16 cellular contexts compared by ENCODE assay signal in the genomic region with DNA sequence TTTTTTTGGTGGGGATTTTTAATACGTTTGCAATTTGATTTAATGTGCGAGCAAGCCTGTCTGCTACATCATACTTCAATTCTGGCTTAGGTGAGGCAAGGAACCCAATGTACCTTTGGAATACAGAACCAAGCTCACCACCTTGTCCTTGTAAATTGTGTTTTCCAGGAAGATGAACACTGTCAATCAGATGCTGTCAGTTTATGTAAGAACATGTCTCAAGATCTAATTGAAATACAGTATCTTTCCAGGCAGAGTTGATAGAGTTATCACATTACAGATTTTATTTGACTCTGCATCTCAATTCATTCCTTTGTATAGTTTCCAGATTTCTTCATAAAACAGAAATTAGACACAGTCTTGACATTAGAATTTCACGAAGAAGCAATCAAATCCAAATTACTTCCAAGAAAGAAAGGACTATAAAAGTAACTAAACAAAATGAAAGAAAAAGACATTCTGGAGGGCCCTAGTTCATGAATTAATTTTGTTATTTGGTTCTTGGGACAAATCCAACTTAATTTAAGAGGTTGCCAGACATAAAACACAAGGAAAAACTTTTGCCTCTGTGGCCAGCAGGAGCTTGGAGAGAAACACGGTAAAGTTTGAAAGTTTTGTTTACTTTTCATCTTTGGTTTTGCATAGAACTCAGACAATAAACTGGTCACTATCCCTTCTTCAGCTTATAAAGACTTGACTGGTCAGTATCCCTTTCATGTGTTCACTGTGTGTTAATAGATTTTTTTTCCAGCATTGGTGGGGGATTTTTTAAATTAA.
"Had no signal": no experiment of that assay in that cellular context is flagged by ENCODE, and none has a peak within 500 bp of the region (broad histone marks: within the 10 kb centered on the region; RNA-seq: fewer than 3 reads in every experiment).

No MANE protein-coding gene starts in this region.

- H3K27ac ChIP-seq: ascending aorta, colonic mucosa, epithelial cell of prostate, pancreas, stomach, VCaP had no signal

- H3K27ac Mint-ChIP-seq: activated CD8-positive, alpha-beta T cell treated with anti-CD3 and anti-CD28 coated beads, Interleukin-2, amount 10 ng/mL, durations not matched to agents 7 days and 5 days; activated naive CD8-positive, alpha-beta T cell treated with anti-CD3 and anti-CD28 coated beads, Interleukin-2, amount 50 U/mL, for 24 hours; natural killer cell treated with Interleukin-12 subunit alpha and Interleukin-12 subunit beta and Interleukin-15 and Interleukin-18, amount 100 ng/mL, for 72 hours had no signal

- ATAC-seq: activated CD8-positive, alpha-beta T cell treated with anti-CD3 and anti-CD28 coated beads, Interleukin-2, amount 10 ng/mL, durations not matched to agents 7 days and 5 days; activated naive CD8-positive, alpha-beta T cell treated with anti-CD3 and anti-CD28 coated beads, Interleukin-2, amount 50 U/mL, for 24 hours; natural killer cell treated with Interleukin-12 subunit alpha and Interleukin-12 subunit beta and Interleukin-15 and Interleukin-18, amount 100 ng/mL, for 72 hours; pancreas had no signal

- H3K36me3 ChIP-seq: ascending aorta, colonic mucosa, pancreas, stomach, thoracic aorta had no signal

- H3K4me1 ChIP-seq: colonic mucosa, pancreas had no signal

- H3K27me3 ChIP-seq: ascending aorta, colonic mucosa, pancreas, stomach had no signal

- H3K4me3 ChIP-seq: ascending aorta, colonic mucosa, lung, pancreas, stomach, thoracic aorta had no signal

- H3K36me3 Mint-ChIP-seq: natural killer cell treated with Interleukin-12 subunit alpha and Interleukin-12 subunit beta and Interleukin-15 and Interleukin-18, amount 100 ng/mL, for 72 hours had no signal

- FAIRE-seq: pancreas, urothelium cell line had no signal

- DNase-seq: activated CD4-positive, alpha-beta T cell treated with anti-CD3 and anti-CD28 coated beads for 4 hours; activated CD8-positive, alpha-beta T cell treated with anti-CD3 and anti-CD28 coated beads, Interleukin-2, amount 10 ng/mL, durations not matched to agents 7 days and 5 days; activated naive CD4-positive, alpha-beta T cell treated with Interleukin-2 at 50 U/mL for 16 hours; activated naive CD8-positive, alpha-beta T cell treated with anti-CD3 and anti-CD28 coated beads, Interleukin-2, amount 50 U/mL, for 24 hours; colonic mucosa; kidney glomerular epithelial cell; pancreas; stimulated activated CD4-positive, alpha-beta T cell treated with anti-CD3 and anti-CD28 coated beads, Interleukin-4, amount 100 ng/mL, for 4 hours; stomach had no signal

- H3K9me3 ChIP-seq: ascending aorta, colonic mucosa, pancreas, stomach, thoracic aorta had no signal

- H3K4me1 Mint-ChIP-seq: activated naive CD8-positive, alpha-beta T cell treated with anti-CD3 and anti-CD28 coated beads, Interleukin-2, amount 50 U/mL, for 24 hours had no signal

- H3K4me3 Mint-ChIP-seq: activated CD8-positive, alpha-beta T cell treated with anti-CD3 and anti-CD28 coated beads, Interleukin-2, amount 10 ng/mL, durations not matched to agents 7 days and 5 days; activated naive CD8-positive, alpha-beta T cell treated with anti-CD3 and anti-CD28 coated beads, Interleukin-2, amount 50 U/mL, for 24 hours; natural killer cell treated with Interleukin-12 subunit alpha and Interleukin-12 subunit beta and Interleukin-15 and Interleukin-18, amount 100 ng/mL, for 72 hours had no signal
